ENCODE assay signal across 1 cellular context in the genomic region with DNA sequence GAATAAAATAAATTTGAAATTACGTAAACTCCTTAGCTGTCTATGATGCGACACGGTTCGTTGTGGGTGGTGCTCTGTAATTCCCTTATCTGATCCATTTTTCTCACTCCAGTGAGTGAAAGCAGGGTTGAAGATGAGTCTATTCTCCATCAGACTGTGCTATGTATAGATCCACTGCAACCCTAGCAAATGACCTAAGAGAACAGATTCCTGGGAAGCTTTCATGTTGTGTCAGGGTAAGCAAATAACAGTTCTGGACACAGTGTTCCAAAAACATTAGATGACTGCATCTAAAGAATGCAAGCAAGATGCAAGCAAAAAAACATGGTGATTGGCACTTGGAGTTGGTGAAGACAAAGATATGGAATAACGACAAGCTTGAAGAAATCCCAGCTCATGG.
TF ChIP-seq lines count a peak whose summit lies in the region.

No MANE protein-coding gene starts in this region.

TF ChIP-seq in HepG2, 621 proteins besides CTCF, POLR2A, EP300 and RAD21:
- TF ChIP-seq ZNF20 (CRISPR knock-in tag; IDR thresholded peaks at IDR 0.05) (no peak), XRCC5 (optimal IDR thresholded peaks at IDR 0.05; ENCODE audit: low read length) (no peak), ZNF883 (CRISPR knock-in tag; IDR thresholded peaks at IDR 0.05; ENCODE audit: not compliant biosample characterization) (no peak)
